In the genomic region with DNA sequence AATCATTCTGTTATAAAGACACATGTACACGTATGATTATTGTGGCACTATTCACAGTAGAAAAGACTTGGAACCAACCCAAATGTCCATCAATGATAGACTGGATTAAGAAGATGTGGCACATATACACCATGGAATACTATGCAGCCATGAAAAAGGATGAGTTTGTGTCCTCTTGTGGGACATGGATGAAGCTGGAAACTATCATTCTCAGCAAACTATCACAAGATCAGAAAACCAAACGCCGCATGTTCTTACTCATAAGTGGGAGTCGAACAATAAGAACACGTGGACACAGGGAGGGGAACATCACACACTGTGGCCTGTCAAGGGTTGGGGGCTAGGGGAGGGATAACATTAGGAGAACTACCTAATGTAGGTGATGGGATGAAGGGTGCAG, we compare ENCODE assay signal across 2 cellular contexts.
TF ChIP-seq lines count a peak whose summit lies in the region.

No MANE protein-coding gene starts in this region.

TF ChIP-seq in HEK293T, 16 proteins besides CTCF, POLR2A, EP300 and RAD21:
- TF ChIP-seq L3MBTL2 (conservative IDR thresholded peaks at IDR 0.05), result peak; percentile 25; the same call in 1 of the 2 replicates

TF ChIP-seq in K562, 482 proteins besides CTCF, POLR2A, EP300 and RAD21:
- TF ChIP-seq RBM25 (IDR thresholded peaks at IDR 0.05; ENCODE audit: low read depth, low read length, severe bottlenecking), result peak; percentile 67
- TF ChIP-seq ZNF146 (CRISPR knock-in tag; IDR thresholded peaks at IDR 0.05; ENCODE audit: unreplicated experiment), result peak; percentile 95
- peak in 1 of 2 experiments; percentile 35; a peak in 1 of 4 replicates for TF ChIP-seq KDM1A (IDR thresholded peaks at IDR 0.05)
